In the genomic region with DNA sequence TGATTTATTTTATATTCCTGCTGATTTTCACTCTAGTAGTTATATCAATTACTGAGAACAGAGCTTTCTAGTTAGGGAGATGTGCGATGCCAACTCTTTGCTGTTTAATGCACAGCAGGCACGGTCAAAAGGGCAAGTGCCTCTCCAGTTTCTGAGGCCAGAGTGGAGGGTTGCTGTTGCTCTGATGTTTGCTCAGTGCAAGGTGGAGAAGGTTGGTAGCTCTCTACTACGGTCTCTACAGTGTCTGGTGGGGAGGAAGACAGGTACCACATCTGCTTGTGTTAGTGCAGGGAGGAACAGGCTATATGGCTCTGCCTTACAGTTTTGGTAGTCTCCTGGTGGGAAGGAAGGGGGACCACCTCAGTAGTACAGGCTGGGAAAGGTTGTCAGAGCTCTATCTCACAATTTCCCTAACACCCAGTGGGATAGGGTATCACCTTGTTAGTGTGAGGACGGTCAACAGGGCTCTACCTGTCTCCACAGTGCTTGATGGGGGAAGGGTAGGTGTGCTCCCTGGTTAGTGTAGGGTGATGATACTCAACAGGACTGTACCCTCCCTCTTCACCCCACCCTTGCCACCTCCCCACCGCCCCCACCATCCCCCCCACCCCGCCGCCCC, we compare ENCODE assay signal across 22 cellular contexts.
DNase-seq lines count a peak whose midpoint lies in the region; TF ChIP-seq lines count a peak whose summit lies in the region.
"Had no signal": no experiment of that assay in that cellular context is flagged by ENCODE, and none has a peak within 500 bp of the region (broad histone marks: within the 10 kb centered on the region; RNA-seq: fewer than 3 reads in every experiment).

No MANE protein-coding gene starts in this region.

- no peaks in the 10 kb centered on the region for H3K4me1 ChIP-seq in H9 (ENCODE audit: insufficient read depth, low read length)
- H3K4me1 ChIP-seq: right lobe of liver had no signal

- no CpG with 5 or more reads among the region's 7 CpGs for WGBS in H9 (ENCODE audit: extremely low coverage, insufficient read length, low lambda C conversion rate)

- H2BK120ac ChIP-seq in H9 (ENCODE audit: low read depth, low read length, poor library complexity, severe bottlenecking), result no peak overlapping the region

- DNase-seq in COLO668 (lab: John Stamatoyannopoulos, UW; ENCODE audit: unreplicated experiment) (peak; percentile 8), H9 (no peak), NCI-H69 (lab: John Stamatoyannopoulos, UW) (peak; percentile 89), iPS-NIHi7 (ENCODE audit: extremely low spot score) (peak; percentile 11), HT-29 (ENCODE audit: low spot score) (no peak), amygdala (lab: John Stamatoyannopoulos, UW) (no peak)
- DNase-seq in activated CD4-positive, CD25-positive, alpha-beta regulatory T cell treated with anti-CD3 and anti-CD28 coated beads, Interleukin-2, amount 50 U/mL, for 72 hours, result no peak
- DNase-seq in stimulated activated naive CD4-positive, alpha-beta T cell (lab: John Stamatoyannopoulos, UW), result no peak
- DNase-seq: activated CD4-positive, alpha-beta memory T cell treated with anti-CD3 and anti-CD28 coated beads, Interleukin-2, amount 10 ng/mL, durations not matched to agents 7 days and 5 days; activated gamma-delta T cell treated with Interleukin-2 at 50 U/mL for 16 hours; adrenal gland; DMS 273 treated with DMSO at 0.1 percent for 48 hours; glutamatergic neuron; pancreas; right lobe of liver; stimulated activated CD4-positive, alpha-beta T cell treated with anti-CD3 and anti-CD28 coated beads, Interleukin-15, amount 100 ng/mL, for 24 hours; WERI-Rb-1 had no signal

- no peaks in the 10 kb centered on the region for H3K9me3 ChIP-seq in H9 (ENCODE audit: control insufficient read depth, low read depth, low read length)
- H3K9me3 ChIP-seq: adrenal gland, pancreas, right lobe of liver had no signal

- H2BK12ac ChIP-seq in H9 (ENCODE audit: insufficient read length, low read depth, low read length), result no peak overlapping the region

- no peaks in the 10 kb centered on the region for H3K79me2 ChIP-seq in H9 (ENCODE audit: insufficient read depth, low read length)

- H3T11ph ChIP-seq in H9 (ENCODE audit: low read length), result no peak overlapping the region

- no peak overlapping the region for H2AK5ac ChIP-seq in H9 (ENCODE audit: insufficient read length, low read length)

- no peaks in the 10 kb centered on the region for H3K79me1 ChIP-seq in H9 (ENCODE audit: insufficient read depth, low read depth, low read length, poor library complexity, severe bottlenecking)

- H3K4me3 Mint-ChIP-seq in H9, result no peak overlapping the region
- H3K4me3 Mint-ChIP-seq: activated CD4-positive, alpha-beta memory T cell treated with anti-CD3 and anti-CD28 coated beads, Interleukin-2, amount 10 ng/mL, durations not matched to agents 7 days and 5 days; mesothelial cell of epicardium; natural killer cell treated with Interleukin-12 subunit alpha and Interleukin-12 subunit beta and Interleukin-15 and Interleukin-18, amount 100 ng/mL, for 72 hours; T-helper 1 cell treated with Interleukin-12 subunit alpha and Interleukin-12 subunit beta and Interleukin-4 antibody, amounts not matched to agents 30 μg/mL and 1 μg/mL, for 36 hours had no signal

- no peak overlapping the region for H2BK15ac ChIP-seq in H9 (ENCODE audit: low read depth, low read length)

- no peak for TF ChIP-seq CTCF in H9 (conservative IDR thresholded peaks at IDR 0.05)

- H3K4me2 ChIP-seq in H9 (ENCODE audit: insufficient read depth, insufficient read length, low read length), result no peak overlapping the region

- H2AFZ ChIP-seq in H9 (ENCODE audit: low read length), result no peak overlapping the region

- H4K5ac ChIP-seq in H9 (ENCODE audit: insufficient read length, low read depth, low read length), result no peak overlapping the region

- H2BK5ac ChIP-seq in H9 (ENCODE audit: insufficient read length, low read length), result no peak overlapping the region

- H2BK20ac ChIP-seq in H9 (ENCODE audit: low read depth, low read length, poor library complexity, severe bottlenecking), result no peak overlapping the region

- H3K36me3 Mint-ChIP-seq in H9 (ENCODE audit: insufficient read depth in 1 of 3, low read depth in 3 of 3), result peaks cover 3 to 26% (median 13%) of the 10 kb centered on the region in 3 experiments; a peak in 6 of 7 replicates

- peak overlapping the region in 2 of 3 experiments; percentile 36 to 85; a peak in 2 of 7 replicates for H3K27ac Mint-ChIP-seq in H9
- H3K27ac Mint-ChIP-seq: activated CD4-positive, alpha-beta memory T cell treated with anti-CD3 and anti-CD28 coated beads, Interleukin-2, amount 10 ng/mL, durations not matched to agents 7 days and 5 days; mesothelial cell of epicardium; natural killer cell treated with Interleukin-12 subunit alpha and Interleukin-12 subunit beta and Interleukin-15 and Interleukin-18, amount 100 ng/mL, for 72 hours; T-helper 1 cell treated with Interleukin-12 subunit alpha and Interleukin-12 subunit beta and Interleukin-4 antibody, amounts not matched to agents 30 μg/mL and 1 μg/mL, for 36 hours had no signal

- no peak overlapping the region for H3K4ac ChIP-seq in H9 (ENCODE audit: low read depth, low read length)

- no peak overlapping the region for H4K8ac ChIP-seq in H9 (replicated peaks; ENCODE audit: insufficient read length, low read depth, low read length)

- no peaks in the 10 kb centered on the region for H3K27me3 Mint-ChIP-seq in H9 (ENCODE audit: low read depth)
- H3K27me3 Mint-ChIP-seq: activated CD4-positive, alpha-beta memory T cell treated with anti-CD3 and anti-CD28 coated beads, Interleukin-2, amount 10 ng/mL, durations not matched to agents 7 days and 5 days; natural killer cell treated with Interleukin-12 subunit alpha and Interleukin-12 subunit beta and Interleukin-15 and Interleukin-18, amount 100 ng/mL, for 72 hours had no signal

- H3K9ac ChIP-seq in H9 (ENCODE audit: extremely low read depth, insufficient read length, low read length), result no peak overlapping the region

- H3K23me2 ChIP-seq in H9 (ENCODE audit: insufficient read length, low read depth, low read length, poor library complexity, severe bottlenecking), result no peaks in the 10 kb centered on the region

- no peak overlapping the region for H3K18ac ChIP-seq in H9 (ENCODE audit: insufficient read length, low read depth, low read length)

- no peak overlapping the region for H3K56ac ChIP-seq in H9 (ENCODE audit: insufficient read length, low read depth, low read length)

- H3K27ac ChIP-seq in H9 (ENCODE audit: insufficient read length, low read depth, low read length), result no peak overlapping the region
- H3K27ac ChIP-seq: adrenal gland, C4-2B, coronary artery, pancreas, right lobe of liver, WERI-Rb-1 had no signal

- H4K91ac ChIP-seq in H9 (ENCODE audit: insufficient read length, low read depth, low read length), result no peak overlapping the region

- no peak overlapping the region for H3K14ac ChIP-seq in H9 (ENCODE audit: insufficient read depth, low read length)

- no peaks in the 10 kb centered on the region for H4K20me1 ChIP-seq in H9 (ENCODE audit: control insufficient read depth, insufficient read depth, insufficient read length)

- no peaks in the 10 kb centered on the region for H3K9me3 Mint-ChIP-seq in H9
- H3K9me3 Mint-ChIP-seq: activated CD4-positive, alpha-beta memory T cell treated with anti-CD3 and anti-CD28 coated beads, Interleukin-2, amount 10 ng/mL, durations not matched to agents 7 days and 5 days; natural killer cell treated with Interleukin-12 subunit alpha and Interleukin-12 subunit beta and Interleukin-15 and Interleukin-18, amount 100 ng/mL, for 72 hours; T-helper 1 cell treated with Interleukin-12 subunit alpha and Interleukin-12 subunit beta and Interleukin-4 antibody, amounts not matched to agents 30 μg/mL and 1 μg/mL, for 36 hours had no signal

- peaks cover 6 to 7% of the 10 kb centered on the region in 2 experiments for H3K4me1 Mint-ChIP-seq in H9

- H3K27me3 ChIP-seq in H9 (ENCODE audit: insufficient read depth, low read length), result no peaks in the 10 kb centered on the region
- H3K27me3 ChIP-seq: adrenal gland, pancreas, right lobe of liver had no signal

- H3K23ac ChIP-seq in H9 (ENCODE audit: insufficient read length, low read depth, low read length), result no peak overlapping the region

Comparison
In these comparisons a context has a peak if more than half of its experiments do, and no peak if none do; other contexts are left out.
1. DNase-seq: peak in COLO668 (single experiment), NCI-H69 (single experiment) and iPS-NIHi7 (single experiment); none in H9 (single experiment), HT-29 (single experiment), activated CD4-positive, CD25-positive, alpha-beta regulatory T cell treated with anti-CD3 and anti-CD28 coated beads, Interleukin-2, amount 50 U/mL, for 72 hours (single experiment), amygdala (0 of 56) and stimulated activated naive CD4-positive, alpha-beta T cell (0 of 6).